8 cellular contexts compared by ENCODE assay signal in the genomic region with DNA sequence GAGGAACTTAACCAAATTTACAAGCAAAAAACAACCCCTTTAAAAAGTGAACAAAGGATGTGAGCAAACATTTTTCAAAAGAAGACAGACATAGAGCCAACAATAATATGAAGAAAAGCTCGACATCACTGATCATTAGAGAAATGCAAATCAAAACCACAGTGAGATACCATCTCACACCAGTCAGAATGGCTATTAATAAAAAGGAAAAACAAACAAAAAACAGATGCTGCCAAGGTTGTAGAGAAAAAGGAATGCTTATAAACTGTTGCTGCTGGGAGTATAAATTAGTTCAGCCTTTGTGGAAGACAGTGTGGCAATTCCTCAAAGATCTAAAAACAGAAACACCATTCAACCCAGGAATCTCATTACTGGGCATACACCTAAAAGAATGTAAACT.
DNase-seq lines count a peak whose midpoint lies in the region; ATAC-seq, FAIRE-seq and TF ChIP-seq lines count a peak whose summit lies in the region.
"Not testable (repeated sequence)": the region's sequence is repeated elsewhere in the genome, so short reads cannot be mapped to it uniquely, and the experiment has no call there.

No MANE protein-coding gene starts in this region.

- not testable (repeated sequence) for H3K4me3 ChIP-seq in PC-3 (ENCODE audit: low read length); adipocyte (ENCODE audit: low read length)

- H3K9ac ChIP-seq in PC-3 (ENCODE audit: low read length); adipocyte (ENCODE audit: low read length): not testable (repeated sequence)

- H3K9me3 ChIP-seq in PC-3 (ENCODE audit: low read length) (peaks cover 14% of the 10 kb centered on the region), adipocyte (ENCODE audit: control insufficient read depth, low read length) (peaks cover 20% of the 10 kb centered on the region)

- CTCF ChIA-PET in PC-3 (lab: Charles Lee) = not testable (repeated sequence)

- not testable (repeated sequence) for H3K36me3 ChIP-seq in PC-3 (ENCODE audit: low read depth, low read length); adipocyte (ENCODE audit: control insufficient read depth, insufficient read depth, low read length, severe bottlenecking)

- H3K4me1 ChIP-seq in PC-3 (ENCODE audit: insufficient read depth, low read length); adipocyte (ENCODE audit: control insufficient read depth, insufficient read depth, low read length): not testable (repeated sequence)

- not testable (repeated sequence) for H4K20me1 ChIP-seq in PC-3 (ENCODE audit: low read length)

- not testable (repeated sequence) for H3K9me2 ChIP-seq in PC-3 (replicated peaks; ENCODE audit: low read length)

- H3K4me2 ChIP-seq in PC-3 (ENCODE audit: low read length) = not testable (repeated sequence)

- not testable (repeated sequence) for H3K27ac ChIP-seq in PC-3 (ENCODE audit: low read length)

- not testable (repeated sequence) for H3K79me2 ChIP-seq in PC-3 (ENCODE audit: low read length)

- POLR2A ChIA-PET in PC-3 (lab: Charles Lee; ENCODE audit: unreplicated experiment) = not testable (repeated sequence)

- not testable (repeated sequence) for H2AFZ ChIP-seq in PC-3 (ENCODE audit: low read length)

- not testable (repeated sequence) for H3K27me3 ChIP-seq in PC-3 (ENCODE audit: low read length); adipocyte (replicated peaks; ENCODE audit: control insufficient read depth, insufficient read depth, low read length)

- peak; percentile 92 for FAIRE-seq in endometrium (lab: Jason Lieb, UNC)

- DNase-seq in A172 (ENCODE audit: low spot score) (peak; percentile 72), DMS153 treated with DMSO at 0.1 percent for 48 hours (lab: John Stamatoyannopoulos, UW; ENCODE audit: unreplicated experiment) (peak; percentile 6), HT-29 (ENCODE audit: low spot score) (peak; percentile 35), NCI-H146 (lab: John Stamatoyannopoulos, UW) (peak; percentile 14), PC-3 (peak; percentile 26), adipocyte (ENCODE audit: low read depth) (peak; percentile 65), myocyte (ENCODE audit: low read depth) (peak; percentile 11)

- TF ChIP-seq CTCF in PC-3 (conservative IDR thresholded peaks at IDR 0.05; ENCODE audit: low read depth, low read length) = not testable (repeated sequence)

- BruUV-seq in PC-3 (replicated peaks; lab: Mats Ljungman, UMichigan) = not testable (repeated sequence)

- intact Hi-C loops in PC-3 (cut with micrococcal nuclease) = not testable (repeated sequence)

- ATAC-seq in PC-3 = peak; percentile 82

- not testable (repeated sequence) for H3F3A ChIP-seq in PC-3 (ENCODE audit: low read length, unreplicated experiment)

Comparison
In these comparisons a context has a peak if more than half of its experiments do, and no peak if none do; other contexts are left out.
1. DNase-seq: peak in every context shown above with its lines; median percentile 72 in A172; 65 in adipocyte; 35 in HT-29; 26 in PC-3; 14 in NCI-H146; 11 in myocyte; 6 in DMS153 treated with DMSO at 0.1 percent for 48 hours.